ENCODE assay signal across 9 cellular contexts in the genomic region with DNA sequence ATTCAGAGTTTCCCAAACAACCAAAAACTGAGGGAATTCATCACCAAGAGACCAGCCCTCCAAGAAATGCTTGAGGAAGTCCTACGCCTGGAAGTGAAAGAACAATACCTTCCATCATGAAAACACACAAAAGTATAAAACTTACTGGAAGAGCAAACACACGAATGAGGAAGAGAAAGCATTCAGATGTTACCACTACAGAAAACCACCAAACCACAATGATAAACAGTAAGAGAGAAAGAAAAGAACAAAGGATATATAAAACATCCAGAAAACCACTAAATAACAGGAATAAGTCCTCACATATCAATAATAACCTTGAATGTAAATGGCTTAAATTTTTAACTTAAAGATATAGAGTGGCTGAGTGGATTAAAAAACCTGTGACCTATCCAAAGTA.
DNase-seq lines count a peak whose midpoint lies in the region; ATAC-seq and TF ChIP-seq lines count a peak whose summit lies in the region.
"Had no signal": no experiment of that assay in that cellular context is flagged by ENCODE, and none has a peak within 500 bp of the region (broad histone marks: within the 10 kb centered on the region; RNA-seq: fewer than 3 reads in every experiment).

No MANE protein-coding gene starts in this region.

- TF ChIP-seq POLR2A in NB4 (IDR thresholded peaks at IDR 0.05; ENCODE audit: extremely low read depth, insufficient read length): no peak

- peaks cover 3% of the 10 kb centered on the region for H3K36me3 Mint-ChIP-seq in activated naive CD8-positive, alpha-beta T cell treated with anti-CD3 and anti-CD28 coated beads, Interleukin-2, amount 50 U/mL, for 24 hours (ENCODE audit: low read depth)

- no peak overlapping the region for H3K27ac Mint-ChIP-seq in activated naive CD8-positive, alpha-beta T cell treated with anti-CD3 and anti-CD28 coated beads, Interleukin-2, amount 50 U/mL, for 24 hours
- H3K27ac Mint-ChIP-seq: activated T-helper 2 cell treated with anti-CD3 and anti-CD28 coated beads, Interferon-gamma antibody, Interleukin-2, Interleukin-4, amounts not matched to agents 10 μg/mL and 5 μg/mL and 100 μg/mL, durations not matched to agents 14 hours and 24 hours and 36 hours had no signal

- H3K4me3 ChIP-seq in NB4 (ENCODE audit: low read depth, low read length) (no peak overlapping the region), foreskin fibroblast (ENCODE audit: low read depth in 1 of 2, low read length in 2 of 2) (no peak overlapping the region)

- peak; percentile 45 for DNase-seq in NB4 (ENCODE audit: low read depth)
- peak; percentile 35 for DNase-seq in glomerular visceral epithelial cell (ENCODE audit: extremely low spot score)
- no peak for DNase-seq in activated naive CD8-positive, alpha-beta T cell treated with anti-CD3 and anti-CD28 coated beads, Interleukin-2, amount 50 U/mL, for 24 hours
- DNase-seq in foreskin fibroblast: no peak
- DNase-seq in NCI-H510A (lab: John Stamatoyannopoulos, UW): no peak
- no peak for DNase-seq in DMS 273 treated with DMSO at 0.1 percent for 48 hours (lab: John Stamatoyannopoulos, UW)

- H3K4me3 Mint-ChIP-seq in activated naive CD8-positive, alpha-beta T cell treated with anti-CD3 and anti-CD28 coated beads, Interleukin-2, amount 50 U/mL, for 24 hours: no peak overlapping the region

- TF ChIP-seq CTCF in NB4 (IDR thresholded peaks at IDR 0.05; ENCODE audit: low read depth, low read length) (no peak), foreskin fibroblast (IDR thresholded peaks at IDR 0.05; ENCODE audit: low read depth, low read length) (no peak)

- ATAC-seq in GM18502 (IDR thresholded peaks at IDR 0.05; ENCODE audit: poor library complexity, unreplicated experiment) (peak; percentile 80), HG02623 (IDR thresholded peaks at IDR 0.05; ENCODE audit: unreplicated experiment) (peak; percentile 59)
- ATAC-seq in activated naive CD8-positive, alpha-beta T cell treated with anti-CD3 and anti-CD28 coated beads, Interleukin-2, amount 50 U/mL, for 24 hours: no peak

- peaks cover 9% of the 10 kb centered on the region for H3K4me1 Mint-ChIP-seq in activated naive CD8-positive, alpha-beta T cell treated with anti-CD3 and anti-CD28 coated beads, Interleukin-2, amount 50 U/mL, for 24 hours

- H3K27me3 Mint-ChIP-seq in activated naive CD8-positive, alpha-beta T cell treated with anti-CD3 and anti-CD28 coated beads, Interleukin-2, amount 50 U/mL, for 24 hours: peaks cover 20% of the 10 kb centered on the region

- H3K9me3 Mint-ChIP-seq in activated naive CD8-positive, alpha-beta T cell treated with anti-CD3 and anti-CD28 coated beads, Interleukin-2, amount 50 U/mL, for 24 hours: peaks cover 18% of the 10 kb centered on the region

Comparison
In these comparisons a context has a peak if more than half of its experiments do, and no peak if none do; other contexts are left out.
1. DNase-seq: peak in NB4 (single experiment) and glomerular visceral epithelial cell (single experiment); none in activated naive CD8-positive, alpha-beta T cell treated with anti-CD3 and anti-CD28 coated beads, Interleukin-2, amount 50 U/mL, for 24 hours (single experiment), foreskin fibroblast (0 of 2), NCI-H510A (single experiment) and DMS 273 treated with DMSO at 0.1 percent for 48 hours (single experiment).